Comparison of ENCODE assay signal across 22 cellular contexts in genomic region chr14:55745906-55746305, GRCh38.
"Had no signal": no experiment of that assay in that cellular context is flagged by ENCODE, and none has a peak within 500 bp of the region (broad histone marks: within the 10 kb centered on the region; RNA-seq: fewer than 3 reads in every experiment).

No MANE protein-coding gene starts in this region.

- H3K36me3 ChIP-seq: MG63, SJSA1 had no signal

- DNase-seq: KBM-7, MG63, NCI-H1092, NCI-H1105 treated with DMSO at 0.1 percent for 48 hours, NCI-H1417 treated with DMSO at 0.1 percent for 48 hours, NCI-H146, NCI-H1694 treated with DMSO at 0.1 percent for 48 hours, NCI-H1930, NCI-H2081 treated with DMSO at 0.1 percent for 48 hours, NCI-H2171, NCI-H226, NCI-H446, NCI-H510A, NCI-H524 treated with DMSO at 0.1 percent for 48 hours, NCI-H69, NCI-H774, Right ventricle myocardium superior, RPMI8226, SIG-M5 had no signal

- H3K9me3 ChIP-seq: MG63, SJSA1 had no signal

- H3K27ac ChIP-seq: SJSA1, SK-N-MC had no signal

- H3K4me1 ChIP-seq: SJSA1 had no signal

- H3K4me3 ChIP-seq: MG63, SJSA1, SK-N-MC had no signal

- FAIRE-seq: RCC 7860 had no signal

- H3K27me3 ChIP-seq: MG63, SJSA1 had no signal
